Comparison of ENCODE assay signal across 1 cellular context in the genomic region with DNA sequence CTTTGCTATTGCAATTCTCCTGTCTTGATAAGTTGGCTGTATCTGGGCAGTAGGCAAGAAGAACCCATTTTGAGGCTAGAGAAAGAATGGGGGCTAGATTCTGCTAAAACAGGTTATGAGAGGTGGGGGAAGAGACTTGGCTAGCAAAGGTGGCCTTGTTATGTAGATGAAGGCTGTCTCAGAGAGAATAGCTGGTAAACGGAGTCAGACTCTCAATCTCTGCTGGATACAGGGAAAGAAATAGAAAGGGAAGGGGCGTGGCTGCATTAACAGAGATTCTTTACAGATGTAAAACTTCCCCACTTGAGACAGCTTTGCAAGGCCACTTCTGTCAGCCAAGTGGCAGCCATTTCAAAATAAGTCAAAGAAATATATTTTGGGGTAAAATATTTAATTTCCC.
TF ChIP-seq lines count a peak whose summit lies in the region.

No MANE protein-coding gene starts in this region.

TF ChIP-seq in H1, 55 proteins besides CTCF, POLR2A, EP300 and RAD21:
- TF ChIP-seq MAFK (IDR thresholded peaks at IDR 0.05; ENCODE audit: low read depth, low read length): 0 out of 2 replicates have a peak, but pooled peaks have one; percentile 2
- TF ChIP-seq, protein P1, sequence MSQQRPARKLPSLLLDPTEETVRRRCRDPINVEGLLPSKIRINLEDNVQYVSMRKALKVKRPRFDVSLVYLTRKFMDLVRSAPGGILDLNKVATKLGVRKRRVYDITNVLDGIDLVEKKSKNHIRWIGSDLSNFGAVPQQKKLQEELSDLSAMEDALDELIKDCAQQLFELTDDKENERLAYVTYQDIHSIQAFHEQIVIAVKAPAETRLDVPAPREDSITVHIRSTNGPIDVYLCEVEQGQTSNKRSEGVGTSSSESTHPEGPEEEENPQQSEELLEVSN (IDR thresholded peaks at IDR 0.05): no peak
TF ChIP-seq in H1: peak in this region for 1.
